Comparison of ENCODE assay signal across 26 cellular contexts in the genomic region with DNA sequence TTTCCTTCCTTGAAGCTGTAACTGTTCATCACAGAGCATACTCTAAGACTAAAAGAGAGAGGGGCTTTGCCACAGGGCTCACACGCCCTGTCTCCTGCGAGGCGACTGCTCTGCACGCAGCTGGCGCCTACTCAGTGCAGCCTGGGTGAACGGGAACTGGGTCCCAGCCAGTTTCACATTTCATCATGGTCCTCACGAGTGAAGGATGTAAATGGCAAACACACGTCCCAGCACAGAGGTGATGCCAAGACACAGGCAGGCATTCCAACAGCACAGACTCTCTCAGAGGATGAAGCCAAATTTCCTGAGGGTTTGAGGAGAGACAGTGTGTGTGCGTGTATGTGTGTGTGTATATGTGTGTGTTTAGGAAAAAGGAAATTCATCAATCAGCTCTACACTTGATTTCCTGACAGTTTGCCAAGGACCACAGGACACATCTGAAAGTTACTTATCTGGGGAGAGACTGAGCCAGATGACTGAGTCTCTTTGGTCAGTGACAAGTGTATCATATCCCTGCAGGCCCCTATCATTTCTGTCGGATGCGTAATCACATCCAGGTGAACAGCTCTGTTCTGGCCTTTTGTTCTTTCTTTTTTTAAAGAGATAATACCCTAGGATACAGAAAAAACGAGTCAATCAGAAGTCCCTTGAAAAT. TPM values are rescaled to one million over a fixed set of nuclear protein-coding genes. Genes with fewer than 3 reads are reported as not detected.
DNase-seq lines count a peak whose midpoint lies in the region; ATAC-seq and TF ChIP-seq lines count a peak whose summit lies in the region.
"Had no signal": no experiment of that assay in that cellular context is flagged by ENCODE, and none has a peak within 500 bp of the region (broad histone marks: within the 10 kb centered on the region; RNA-seq: fewer than 3 reads in every experiment).

No MANE protein-coding gene starts in this region.

- H3K27me3 Mint-ChIP-seq in chondrocyte (ENCODE audit: low read depth), result no peaks in the 10 kb centered on the region
- peaks cover 7% of the 10 kb centered on the region for H3K27me3 Mint-ChIP-seq in activated naive CD8-positive, alpha-beta T cell treated with anti-CD3 and anti-CD28 coated beads, Interleukin-2, amount 50 U/mL, for 24 hours

- H3K9me3 ChIP-seq in liver (ENCODE audit: control insufficient read depth in 4 of 4, low read length in 3 of 4), result no peaks in the 10 kb centered on the region
- H3K9me3 ChIP-seq in upper lobe of right lung, result no peaks in the 10 kb centered on the region
- no peaks in the 10 kb centered on the region for H3K9me3 ChIP-seq in hepatocyte (ENCODE audit: low read depth)
- H3K9me3 ChIP-seq: adrenal gland, colonic mucosa, sigmoid colon, SJCRH30 had no signal

- H3K27me3 ChIP-seq in liver (ENCODE audit: control insufficient read depth in 4 of 4, insufficient read depth in 4 of 4, low read length in 3 of 4) (no peaks in the 10 kb centered on the region), upper lobe of right lung (no peaks in the 10 kb centered on the region), hepatocyte (no peaks in the 10 kb centered on the region)
- H3K27me3 ChIP-seq: adrenal gland, colonic mucosa, sigmoid colon, SJCRH30 had no signal

- no peak for TF ChIP-seq RAD21 in liver (IDR thresholded peaks at IDR 0.05)

- no peak overlapping the region for H2AFZ ChIP-seq in hepatocyte
- H2AFZ ChIP-seq: parathyroid adenoma, PC-9 had no signal

- H3K4me3 Mint-ChIP-seq in chondrocyte (ENCODE audit: unreplicated experiment), result no peak overlapping the region
- no peak overlapping the region for H3K4me3 Mint-ChIP-seq in activated naive CD8-positive, alpha-beta T cell treated with anti-CD3 and anti-CD28 coated beads, Interleukin-2, amount 50 U/mL, for 24 hours
- H3K4me3 Mint-ChIP-seq: natural killer cell treated with Interleukin-12 subunit alpha and Interleukin-12 subunit beta and Interleukin-15 and Interleukin-18, amount 100 ng/mL, for 72 hours had no signal

- no peaks in the 10 kb centered on the region for H3K9me2 ChIP-seq in hepatocyte (replicated peaks; ENCODE audit: insufficient read depth)

- H3K27ac Mint-ChIP-seq in chondrocyte (ENCODE audit: unreplicated experiment), result no peak overlapping the region
- H3K27ac Mint-ChIP-seq in activated naive CD8-positive, alpha-beta T cell treated with anti-CD3 and anti-CD28 coated beads, Interleukin-2, amount 50 U/mL, for 24 hours, result no peak overlapping the region
- H3K27ac Mint-ChIP-seq: natural killer cell treated with Interleukin-12 subunit alpha and Interleukin-12 subunit beta and Interleukin-15 and Interleukin-18, amount 100 ng/mL, for 72 hours had no signal

- H3K36me3 Mint-ChIP-seq in chondrocyte (ENCODE audit: low read depth), result peaks cover 44% of the 10 kb centered on the region
- no peaks in the 10 kb centered on the region for H3K36me3 Mint-ChIP-seq in activated naive CD8-positive, alpha-beta T cell treated with anti-CD3 and anti-CD28 coated beads, Interleukin-2, amount 50 U/mL, for 24 hours (ENCODE audit: low read depth)
- H3K36me3 Mint-ChIP-seq: natural killer cell treated with Interleukin-12 subunit alpha and Interleukin-12 subunit beta and Interleukin-15 and Interleukin-18, amount 100 ng/mL, for 72 hours had no signal

- no peaks in the 10 kb centered on the region for H3K9me3 Mint-ChIP-seq in chondrocyte (ENCODE audit: low read depth)
- H3K9me3 Mint-ChIP-seq in activated naive CD8-positive, alpha-beta T cell treated with anti-CD3 and anti-CD28 coated beads, Interleukin-2, amount 50 U/mL, for 24 hours, result no peaks in the 10 kb centered on the region
- H3K9me3 Mint-ChIP-seq: natural killer cell treated with Interleukin-12 subunit alpha and Interleukin-12 subunit beta and Interleukin-15 and Interleukin-18, amount 100 ng/mL, for 72 hours had no signal

- H3K79me2 ChIP-seq in hepatocyte, result no peaks in the 10 kb centered on the region
- H3K79me2 ChIP-seq: parathyroid adenoma had no signal

- H3K27ac ChIP-seq in liver (ENCODE audit: low read depth in 1 of 2, low read length in 2 of 2), result peak overlapping the region; percentile 14 to 54
- no peak overlapping the region for H3K27ac ChIP-seq in upper lobe of right lung
- H3K27ac ChIP-seq in hepatocyte, result no peak overlapping the region
- H3K27ac ChIP-seq: colonic mucosa, parathyroid adenoma, PC-9, SJCRH30 had no signal

- H3K36me3 ChIP-seq in liver (ENCODE audit: control insufficient read depth in 4 of 4, insufficient read depth in 3 of 4, low read depth in 1 of 4, low read length in 3 of 4) (peaks cover 0 to 14% (median 0%) of the 10 kb centered on the region in 4 donors), upper lobe of right lung (peaks cover 37% of the 10 kb centered on the region), hepatocyte (replicated peaks; ENCODE audit: insufficient read depth, low read depth) (no peaks in the 10 kb centered on the region)
- H3K36me3 ChIP-seq: colonic mucosa, SJCRH30 had no signal

- intact Hi-C loops in left cardiac atrium (cut with DNase I) (no loop called here), Right ventricle myocardium inferior (cut with DNase I) (no loop called here), upper lobe of right lung (cut with DNase I) (no loop called here)

- no peak overlapping the region for H3K9ac ChIP-seq in liver (ENCODE audit: low read depth in 1 of 2, low read length in 2 of 2)
- H3K9ac ChIP-seq: parathyroid adenoma had no signal

- no peak overlapping the region for H3K4me2 ChIP-seq in hepatocyte
- H3K4me2 ChIP-seq: PC-9 had no signal

- no peak for DNase-seq in left cardiac atrium
- no peak for DNase-seq in Right ventricle myocardium inferior (ENCODE audit: missing footprints)
- peak; percentile 59 for DNase-seq in chondrocyte (ENCODE audit: low spot score)
- no peak for DNase-seq in upper lobe of right lung
- no peak for DNase-seq in hepatocyte (ENCODE audit: low spot score)
- no peak for DNase-seq in kidney tubule cell (ENCODE audit: low spot score)
- no peak for DNase-seq in activated naive CD8-positive, alpha-beta T cell treated with anti-CD3 and anti-CD28 coated beads, Interleukin-2, amount 50 U/mL, for 24 hours
- DNase-seq: activated CD4-positive, alpha-beta T cell treated with anti-CD3 and anti-CD28 coated beads for 48 hours; activated naive CD4-positive, alpha-beta T cell; activated T-cell treated with anti-CD3 and anti-CD28 coated beads, Interleukin-2, amount 50 U/mL, for 48 hours; colonic mucosa; DMS79 treated with DMSO at 0.1 percent for 48 hours; glutamatergic neuron; GOT3; KG1; NCI-H1436 treated with DMSO at 0.1 percent for 48 hours; PC-9; sigmoid colon; SJCRH30; stimulated activated CD4-positive, alpha-beta T cell treated with anti-CD3 and anti-CD28 coated beads, Interleukin-15, amount 100 ng/mL, for 24 hours had no signal

- WGBS in liver, result 69% methylated on average over 12 of the region's 12 CpGs
- 81% methylated on average over 12 of the region's 12 CpGs for WGBS in hepatocyte (ENCODE audit: low lambda C conversion rate, missing lambda C conversion rate)

- H3K4me1 ChIP-seq in liver (ENCODE audit: control insufficient read depth in 4 of 4, insufficient read depth in 4 of 4, low read length in 3 of 4) (peaks cover 0 to 11% (median 4%) of the 10 kb centered on the region in 4 donors), upper lobe of right lung (peaks cover 29% of the 10 kb centered on the region), hepatocyte (ENCODE audit: insufficient read depth) (peaks cover 4% of the 10 kb centered on the region)
- H3K4me1 ChIP-seq: colonic mucosa, parathyroid adenoma, SJCRH30 had no signal

- no peaks in the 10 kb centered on the region for H4K20me1 ChIP-seq in hepatocyte (ENCODE audit: insufficient read depth, poor library complexity, severe bottlenecking)

- TF ChIP-seq CTCF in chondrocyte (IDR thresholded peaks at IDR 0.05) (no peak), liver (IDR thresholded peaks at IDR 0.05; ENCODE audit: low read depth, low read length, missing input control) (no peak), upper lobe of right lung (IDR thresholded peaks at IDR 0.05) (no peak), hepatocyte (IDR thresholded peaks at IDR 0.05; ENCODE audit: poor library complexity) (no peak)

- ATAC-seq in left cardiac atrium, result peak; percentile 17 to 60
- ATAC-seq in Right ventricle myocardium inferior, result no peak
- ATAC-seq in upper lobe of right lung, result peak; percentile 1
- no peak for ATAC-seq in activated naive CD8-positive, alpha-beta T cell treated with anti-CD3 and anti-CD28 coated beads, Interleukin-2, amount 50 U/mL, for 24 hours
- ATAC-seq: left lobe of liver had no signal

- no peak overlapping the region for H3K4me3 ChIP-seq in liver (ENCODE audit: low read depth in 1 of 3, low read length in 3 of 3)
- no peak overlapping the region for H3K4me3 ChIP-seq in upper lobe of right lung
- H3K4me3 ChIP-seq in hepatocyte, result no peak overlapping the region
- H3K4me3 ChIP-seq: adrenal gland, colonic mucosa, PC-9, sigmoid colon, SJCRH30 had no signal

- peaks cover 4% of the 10 kb centered on the region for H3K4me1 Mint-ChIP-seq in chondrocyte (ENCODE audit: low read depth)
- H3K4me1 Mint-ChIP-seq in activated naive CD8-positive, alpha-beta T cell treated with anti-CD3 and anti-CD28 coated beads, Interleukin-2, amount 50 U/mL, for 24 hours, result peaks cover 17% of the 10 kb centered on the region

TF ChIP-seq in liver, 16 proteins besides CTCF, POLR2A, EP300 and RAD21:
- TF ChIP-seq HNF4G (IDR thresholded peaks at IDR 0.05), result no peak
- TF ChIP-seq NR2F2 (IDR thresholded peaks at IDR 0.05), result peak; percentile 64

RNA-seq across cellular contexts. Expression of a gene that starts 53.8 kb away (rescaled TPM):
- total RNA-seq in left cardiac atrium (10 to 100 TPM in 1 of 2 donors, 1 to 10 TPM in 1; 9.2 to 17.8 TPM), Right ventricle myocardium inferior (3.8 TPM), chondrocyte (26.1 to 43.8 TPM (median 42.8 TPM) in 3 replicates), liver (10 to 100 TPM in 1 of 2 donors, 1 to 10 TPM in 1; 5.8 to 16.5 TPM), upper lobe of right lung (49.2 TPM), hepatocyte (4.1 and 4.5 TPM in 2 replicates)
- polyA plus RNA-seq in liver (1 to 10 TPM; 2.9 to 7.1 TPM), hepatocyte (3.9 and 4.4 TPM in 2 replicates)
- total RNA-seq: HT-29 had no signal

Comparison
In these comparisons a context has a peak if more than half of its experiments do, and no peak if none do; other contexts are left out.
1. ATAC-seq: peak in left cardiac atrium (2 of 2) and upper lobe of right lung (single experiment); none in Right ventricle myocardium inferior (single experiment) and activated naive CD8-positive, alpha-beta T cell treated with anti-CD3 and anti-CD28 coated beads, Interleukin-2, amount 50 U/mL, for 24 hours (single experiment).
2. H3K27ac ChIP-seq: peak in liver (2 of 2); none in upper lobe of right lung (single experiment) and hepatocyte (single experiment).